ENCODE assay signal across 17 cellular contexts in genomic region chr2:183898641-183899040, GRCh38.
DNase-seq lines count a peak whose midpoint lies in the region; TF ChIP-seq lines count a peak whose summit lies in the region.
"Had no signal": no experiment of that assay in that cellular context is flagged by ENCODE, and none has a peak within 500 bp of the region (broad histone marks: within the 10 kb centered on the region; RNA-seq: fewer than 3 reads in every experiment).

No MANE protein-coding gene starts in this region.

- no peak for TF ChIP-seq CTCF in mesothelial cell of epicardium (IDR thresholded peaks at IDR 0.05; ENCODE audit: unreplicated experiment)

- no peak overlapping the region for H3K27ac Mint-ChIP-seq in mesothelial cell of epicardium

- no peak overlapping the region for H3K4me3 Mint-ChIP-seq in mesothelial cell of epicardium

- DNase-seq in COLO829 (ENCODE audit: low spot score): peak; percentile 85
- DNase-seq in RPMI7951 (ENCODE audit: low read depth): peak; percentile 15
- peak; percentile 70 for DNase-seq in foreskin melanocyte
- peak; percentile 58 for DNase-seq in pons (ENCODE audit: low spot score)
- no peak for DNase-seq in mesothelial cell of epicardium (ENCODE audit: low spot score in 2 of 2, unreplicated experiment in 2 of 2)
- DNase-seq in NCI-H2227 treated with DMSO at 0.1 percent for 48 hours (lab: John Stamatoyannopoulos, UW): no peak
- no peak for DNase-seq in NCI-H1417 treated with DMSO at 0.1 percent for 48 hours (lab: John Stamatoyannopoulos, UW)
- no peak for DNase-seq in NCI-H226
- DNase-seq: DMS79 treated with DMSO at 0.1 percent for 48 hours, GDM1, KBM-7, NCI-H1694, NCI-H2107, NCI-H446 treated with DMSO at 0.1 percent for 48 hours, NCI-H774, Peyer's patch, SJCRH30 had no signal

- H3K9me3 Mint-ChIP-seq in mesothelial cell of epicardium: peaks cover 3% of the 10 kb centered on the region

- H3K36me3 Mint-ChIP-seq in mesothelial cell of epicardium: peaks cover 2% of the 10 kb centered on the region

- H3K4me1 Mint-ChIP-seq in mesothelial cell of epicardium: peaks cover 7% of the 10 kb centered on the region

- no peaks in the 10 kb centered on the region for H3K27me3 Mint-ChIP-seq in mesothelial cell of epicardium (ENCODE audit: low read depth)

Comparison
In these comparisons a context has a peak if more than half of its experiments do, and no peak if none do; other contexts are left out.
1. DNase-seq: peak in COLO829 (single experiment), RPMI7951 (single experiment), foreskin melanocyte (single experiment) and pons (single experiment); none in mesothelial cell of epicardium (0 of 2), NCI-H2227 treated with DMSO at 0.1 percent for 48 hours (single experiment), NCI-H1417 treated with DMSO at 0.1 percent for 48 hours (single experiment) and NCI-H226 (single experiment).